In the genomic region with DNA sequence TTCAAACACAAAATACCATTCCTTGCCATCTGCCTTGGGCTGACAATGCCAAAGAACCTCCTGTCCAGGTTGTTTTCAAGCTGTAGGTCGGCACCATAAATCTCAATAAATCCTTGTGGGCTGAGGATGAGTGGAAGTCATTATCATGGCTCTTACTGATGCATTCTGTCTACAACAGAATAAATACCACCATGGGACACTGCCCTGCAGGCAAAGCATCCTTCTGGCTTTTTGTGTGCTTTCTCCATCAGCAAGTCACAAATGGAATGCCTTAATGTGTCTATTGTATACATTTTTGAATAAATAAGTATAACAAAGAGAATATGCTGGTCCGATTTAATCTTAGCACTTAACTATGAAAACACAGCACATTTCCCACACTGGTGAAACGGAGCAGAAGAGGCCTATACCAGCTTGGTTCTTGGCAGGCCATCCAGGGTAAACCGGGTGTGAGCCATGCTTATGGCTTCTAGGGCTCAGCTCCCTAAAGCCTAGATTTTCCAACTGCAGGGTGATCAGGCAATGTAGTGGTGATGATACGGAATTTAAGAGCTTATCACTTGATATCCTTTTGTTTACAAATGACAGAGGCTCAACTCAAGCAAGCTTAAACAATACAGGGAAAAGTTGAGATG, we compare ENCODE assay signal across 20 cellular contexts.
"Had no signal": no experiment of that assay in that cellular context is flagged by ENCODE, and none has a peak within 500 bp of the region (broad histone marks: within the 10 kb centered on the region; RNA-seq: fewer than 3 reads in every experiment).

No MANE protein-coding gene starts in this region.

- H3K4me3 Mint-ChIP-seq: activated naive CD4-positive, alpha-beta T cell treated with anti-CD3 and anti-CD28 coated beads, Interleukin-2, amount 50 U/mL, for 24 hours; neural crest cell; T-cell had no signal

- H3K9me3 ChIP-seq: body of pancreas, esophagus muscularis mucosa, prostate gland, tibial nerve had no signal

- H3K36me3 ChIP-seq: esophagus muscularis mucosa, prostate gland, tibial nerve had no signal

- H3K4me1 ChIP-seq: body of pancreas, prostate gland, tibial nerve had no signal

- H3K4me3 ChIP-seq: body of pancreas, coronary artery, esophagus muscularis mucosa, prostate gland, skin epidermis, tibial nerve had no signal

- H3K27me3 Mint-ChIP-seq: activated naive CD4-positive, alpha-beta T cell treated with anti-CD3 and anti-CD28 coated beads, Interleukin-2, amount 50 U/mL, for 24 hours; T-cell had no signal

- ATAC-seq: body of pancreas, right cardiac atrium, T-cell had no signal

- H3K27ac Mint-ChIP-seq: activated naive CD4-positive, alpha-beta T cell treated with anti-CD3 and anti-CD28 coated beads, Interleukin-2, amount 50 U/mL, for 24 hours; T-cell had no signal

- H3K36me3 Mint-ChIP-seq: activated naive CD4-positive, alpha-beta T cell treated with anti-CD3 and anti-CD28 coated beads, Interleukin-2, amount 50 U/mL, for 24 hours; T-cell had no signal

- H3K27me3 ChIP-seq: body of pancreas, esophagus muscularis mucosa, tibial nerve had no signal

- DNase-seq: activated CD4-positive, CD25-positive, alpha-beta regulatory T cell treated with anti-CD3 and anti-CD28 coated beads, Interleukin-2, amount 50 U/mL, for 72 hours; activated T-cell treated with anti-CD3 and anti-CD28 coated beads for 4 hours; body of pancreas; central memory CD4-positive, alpha-beta T cell; effector CD4-positive, alpha-beta T cell; glutamatergic neuron; right cardiac atrium; stimulated activated CD4-positive, alpha-beta T cell treated with anti-CD3 and anti-CD28 coated beads, Interleukin-4, amount 100 ng/mL, for 4 hours; stimulated activated CD8-positive, alpha-beta memory T cell treated with anti-CD3 and anti-CD28 coated beads, Interleukin-4, amount 100 ng/mL, for 48 hours; stimulated activated naive CD4-positive, alpha-beta T cell treated with Interleukin-2 at 50 U/mL for 16 hours; substantia nigra; T-cell; T-helper 9 cell had no signal

- H3K27ac ChIP-seq: body of pancreas, coronary artery, esophagus muscularis mucosa, prostate gland, tibial nerve had no signal

- H3K4me1 Mint-ChIP-seq: activated naive CD4-positive, alpha-beta T cell treated with anti-CD3 and anti-CD28 coated beads, Interleukin-2, amount 50 U/mL, for 24 hours; T-cell had no signal
